In the genomic region with DNA sequence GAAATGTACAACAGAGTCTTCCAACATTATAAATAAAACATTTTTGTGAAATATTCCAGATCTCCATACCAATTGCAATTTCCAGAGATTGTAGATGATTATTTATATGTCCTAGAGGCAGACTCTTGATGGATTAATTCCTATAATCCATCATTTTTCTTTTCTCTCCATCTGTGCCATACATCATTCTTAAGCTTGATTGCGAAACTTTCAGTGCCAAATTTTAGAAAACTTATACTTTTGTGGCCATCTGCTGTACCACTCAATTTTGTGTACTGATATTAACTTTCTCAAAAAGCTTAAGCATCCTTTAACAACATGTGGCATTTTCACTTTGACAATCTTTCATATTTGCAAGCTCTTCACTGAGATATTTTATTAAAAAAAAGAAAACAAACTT, we compare ENCODE assay signal across 25 cellular contexts.
"Had no signal": no experiment of that assay in that cellular context is flagged by ENCODE, and none has a peak within 500 bp of the region (broad histone marks: within the 10 kb centered on the region; RNA-seq: fewer than 3 reads in every experiment).

No MANE protein-coding gene starts in this region.

- DNase-seq: cortex of kidney; dermis blood vessel endothelial cell; dorsolateral prefrontal cortex; effector CD4-positive, alpha-beta T cell; effector CD8-positive, alpha-beta T cell; effector memory CD4-positive, alpha-beta T cell; effector memory CD8-positive, alpha-beta T cell; erythroblast; esophagus squamous epithelium; foreskin keratinocyte; foreskin melanocyte; gastrocnemius medialis; glutamatergic neuron; heart left ventricle; heart right ventricle; hippocampal formation had no signal

- H2AFZ ChIP-seq: hepatocyte had no signal

- H3K4me1 ChIP-seq: esophagus muscularis mucosa, esophagus squamous epithelium, foreskin keratinocyte, gastrocnemius medialis, gastroesophageal sphincter, heart left ventricle, heart right ventricle had no signal

- H3K27me3 ChIP-seq: dorsolateral prefrontal cortex, esophagus muscularis mucosa, esophagus squamous epithelium, foreskin keratinocyte, gastrocnemius medialis, gastroesophageal sphincter, heart left ventricle, heart right ventricle, hepatocyte had no signal

- FAIRE-seq: endometrium, endothelial cell of umbilical vein, frontal cortex had no signal

- H3K79me2 ChIP-seq: hepatocyte had no signal

- H3K36me3 ChIP-seq: esophagus muscularis mucosa, esophagus squamous epithelium, gastrocnemius medialis, gastroesophageal sphincter, heart left ventricle had no signal

- ATAC-seq: effector memory CD8-positive, alpha-beta T cell; esophagus mucosa; foreskin keratinocyte; gastrocnemius medialis; gastroesophageal sphincter; heart left ventricle; heart right ventricle had no signal

- H3K4me2 ChIP-seq: hepatocyte had no signal

- H3K4me3 ChIP-seq: coronary artery, dorsolateral prefrontal cortex, esophagus muscularis mucosa, esophagus squamous epithelium, gastrocnemius medialis, gastroesophageal sphincter, heart left ventricle, heart right ventricle, hepatocyte had no signal

- H3K27ac ChIP-seq: coronary artery, dorsolateral prefrontal cortex, epithelial cell of prostate, esophagus muscularis mucosa, esophagus squamous epithelium, foreskin keratinocyte, gastrocnemius medialis, gastroesophageal sphincter, heart left ventricle, heart right ventricle, hepatocyte had no signal

- H3K9me3 ChIP-seq: esophagus muscularis mucosa, esophagus squamous epithelium, gastrocnemius medialis, gastroesophageal sphincter, heart left ventricle, heart right ventricle had no signal
